ENCODE assay signal across 9 cellular contexts in genomic region chr2:146312899-146313298, GRCh38.
A peak's percentile ranks its signal among the peaks of the same experiment; 100 is the strongest.
DNase-seq lines count a peak whose midpoint lies in the region; ATAC-seq and TF ChIP-seq lines count a peak whose summit lies in the region.
"Had no signal": no experiment of that assay in that cellular context is flagged by ENCODE, and none has a peak within 500 bp of the region (broad histone marks: within the 10 kb centered on the region; RNA-seq: fewer than 3 reads in every experiment).

No MANE protein-coding gene starts in this region.

- H3K27ac ChIP-seq in C4-2B (no peak overlapping the region), right lobe of liver (no peak overlapping the region), thyroid gland (no peak overlapping the region), uterus (no peak overlapping the region)

- TF ChIP-seq CTCF in C4-2B (conservative IDR thresholded peaks at IDR 0.05) (peak; percentile 18), LNCaP clone FGC (IDR thresholded peaks at IDR 0.05; ENCODE audit: control insufficient read depth, extremely low read depth, insufficient read depth) (peak; percentile 19; the same call in 1 of the 2 replicates), WTC11 (IDR thresholded peaks at IDR 0.05) (no peak), right lobe of liver (IDR thresholded peaks at IDR 0.05) (peak; percentile 37 to 47 (median 42)), thyroid gland (IDR thresholded peaks at IDR 0.05) (peak in 2 of 6 experiments; percentile 13 to 21), uterus (IDR thresholded peaks at IDR 0.05) (no peak)

- POLR2A ChIA-PET in WTC11 (lab: Charles Lee): no interaction called here

- ATAC-seq in WTC11 (no peak), right lobe of liver (peak; percentile 41 to 84 (median 66)), HG03280 (IDR thresholded peaks at IDR 0.05; ENCODE audit: unreplicated experiment) (no peak)

- H3K36me3 ChIP-seq in right lobe of liver (no peaks in the 10 kb centered on the region), thyroid gland (no peaks in the 10 kb centered on the region), uterus (no peaks in the 10 kb centered on the region)

- no peak for DNase-seq in LNCaP clone FGC (ENCODE audit: low read depth)
- DNase-seq in WTC11 (ENCODE audit: low spot score): no peak
- DNase-seq in right lobe of liver: no peak
- DNase-seq in thyroid gland: no peak
- DNase-seq in uterus: no peak
- no peak for DNase-seq in SIG-M5 (lab: John Stamatoyannopoulos, UW)
- DNase-seq: islet precursor cell had no signal

- H3K9me3 Mint-ChIP-seq in WTC11: peaks cover 7% of the 10 kb centered on the region

- H3K36me3 Mint-ChIP-seq in WTC11: peaks cover 8% of the 10 kb centered on the region

- H3K27me3 ChIP-seq in right lobe of liver (no peaks in the 10 kb centered on the region), thyroid gland (no peaks in the 10 kb centered on the region), uterus (no peaks in the 10 kb centered on the region)

- no peak overlapping the region for H3K4me3 Mint-ChIP-seq in WTC11

- no peak overlapping the region for H3K4me3 ChIP-seq in LNCaP clone FGC (ENCODE audit: low read depth, low read length)
- no peak overlapping the region for H3K4me3 ChIP-seq in right lobe of liver
- no peak overlapping the region for H3K4me3 ChIP-seq in thyroid gland (replicated peaks in 1 of 3)
- H3K4me3 ChIP-seq in uterus: no peak overlapping the region

- CTCF ChIA-PET in WTC11 (lab: Charles Lee): interaction anchor here (1.1 kb wide), 1 partner anchor 388 kb away, joined by 3 read pairs; no protein-coding TSS in a partner anchor

- intact Hi-C loops in right lobe of liver (cut with DNase I) (no loop called here), thyroid gland (cut with DNase I) (no loop called here), uterus (cut with DNase I; ENCODE audit: low total_unique reads) (no loop called here)

- H3K4me1 Mint-ChIP-seq in WTC11: peaks cover 20% of the 10 kb centered on the region

- H3K9me3 ChIP-seq in right lobe of liver (no peaks in the 10 kb centered on the region), thyroid gland (no peaks in the 10 kb centered on the region), uterus (no peaks in the 10 kb centered on the region)

- no peaks in the 10 kb centered on the region for H3K27me3 Mint-ChIP-seq in WTC11 (ENCODE audit: low read depth)

- H3K27ac Mint-ChIP-seq in WTC11: peak overlapping the region; percentile 70; the same call in 1 of the 2 replicates

- TF ChIP-seq POLR2A in right lobe of liver (IDR thresholded peaks at IDR 0.05) (no peak), thyroid gland (IDR thresholded peaks at IDR 0.05) (no peak), uterus (IDR thresholded peaks at IDR 0.05) (no peak)

- H3K4me1 ChIP-seq in right lobe of liver: no peaks in the 10 kb centered on the region
- H3K4me1 ChIP-seq in thyroid gland: no peaks in the 10 kb centered on the region
- H3K4me1 ChIP-seq in uterus: no peaks in the 10 kb centered on the region

- 0% methylated on average over 2 of the region's 2 CpGs for WGBS in right lobe of liver (ENCODE audit: insufficient coverage, low coverage, low lambda C conversion rate, missing lambda C conversion rate)
- WGBS in thyroid gland, 2 donors: 36 to 42% methylated on average over 2 of the region's 2 CpGs

TF ChIP-seq in WTC11, 78 proteins besides CTCF, POLR2A, EP300 and RAD21:
- no peak for TF ChIP-seq PREB (CRISPR knock-in tag; IDR thresholded peaks at IDR 0.05; ENCODE audit: borderline replicate concordance)
- TF ChIP-seq ZNF396 (CRISPR knock-in tag; IDR thresholded peaks at IDR 0.05; ENCODE audit: borderline replicate concordance): no peak
- TF ChIP-seq ZNF532 (CRISPR knock-in tag; IDR thresholded peaks at IDR 0.05; ENCODE audit: borderline replicate concordance): no peak
- no peak for TF ChIP-seq USF1 (CRISPR knock-in tag; IDR thresholded peaks at IDR 0.05)

Comparison
In these comparisons a context has a peak if more than half of its experiments do, and no peak if none do; other contexts are left out.
1. CTCF ChIP-seq: peak in C4-2B (single experiment), LNCaP clone FGC (single experiment) and right lobe of liver (4 of 4); none in WTC11 (single experiment) and uterus (0 of 4).
2. ATAC-seq: peak in right lobe of liver (4 of 4); none in WTC11 (single experiment) and HG03280 (single experiment).